1 cellular context compared by ENCODE assay signal in genomic region chr12:6294533-6295186, GRCh38.
TF ChIP-seq lines count a peak whose summit lies in the region.

No MANE protein-coding gene starts in this region.

TF ChIP-seq in HepG2, 621 proteins besides CTCF, POLR2A, EP300 and RAD21 (continued from another document and continues in another):
- TF ChIP-seq CENPBD1 (CRISPR knock-in tag; IDR thresholded peaks at IDR 0.05; ENCODE audit: borderline replicate concordance, low read depth), result no peak
- no peak for TF ChIP-seq POGZ (CRISPR knock-in tag; IDR thresholded peaks at IDR 0.05)
- no peak for TF ChIP-seq SALL2 (CRISPR knock-in tag; IDR thresholded peaks at IDR 0.05)
- TF ChIP-seq AGO1 (IDR thresholded peaks at IDR 0.05; ENCODE audit: low read depth, low read length, poor library complexity, severe bottlenecking), result no peak
- no peak for TF ChIP-seq REXO4 (CRISPR knock-in tag; IDR thresholded peaks at IDR 0.05; ENCODE audit: borderline replicate concordance)
- TF ChIP-seq ZBTB46 (CRISPR knock-in tag; IDR thresholded peaks at IDR 0.05; ENCODE audit: borderline replicate concordance), result no peak
- TF ChIP-seq FIP1L1 (IDR thresholded peaks at IDR 0.05; ENCODE audit: borderline replicate concordance, insufficient read depth, low read depth, low read length), result no peak
- TF ChIP-seq ZNF274 (CRISPR knock-in tag; IDR thresholded peaks at IDR 0.05), result no peak
- TF ChIP-seq ZKSCAN8 (CRISPR knock-in tag; IDR thresholded peaks at IDR 0.05; ENCODE audit: borderline replicate concordance), result no peak
- no peak for TF ChIP-seq ZSCAN31 (CRISPR knock-in tag; IDR thresholded peaks at IDR 0.05; ENCODE audit: low read depth)
- TF ChIP-seq ZNF749 (CRISPR knock-in tag; IDR thresholded peaks at IDR 0.05; ENCODE audit: borderline replicate concordance), result no peak
- TF ChIP-seq ZNF569 (CRISPR knock-in tag; IDR thresholded peaks at IDR 0.05; ENCODE audit: borderline replicate concordance), result no peak
- no peak for TF ChIP-seq KAT7 (CRISPR knock-in tag; IDR thresholded peaks at IDR 0.05; ENCODE audit: borderline replicate concordance)
- no peak for TF ChIP-seq ZNF788 (CRISPR knock-in tag; IDR thresholded peaks at IDR 0.05; ENCODE audit: borderline replicate concordance)
- no peak for TF ChIP-seq RARG (CRISPR knock-in tag; IDR thresholded peaks at IDR 0.05; ENCODE audit: low read depth)
- no peak for TF ChIP-seq NBN (conservative IDR thresholded peaks at IDR 0.05)
- TF ChIP-seq THYN1 (CRISPR knock-in tag; IDR thresholded peaks at IDR 0.05; ENCODE audit: borderline replicate concordance, low read depth), result no peak
- peak; percentile 48; the same call in 1 of the 2 replicates for TF ChIP-seq SIN3A (IDR thresholded peaks at IDR 0.05; ENCODE audit: borderline replicate concordance, low read depth, low read length)
- TF ChIP-seq ZNF646 (CRISPR knock-in tag; IDR thresholded peaks at IDR 0.05), result no peak
- TF ChIP-seq ZNF143 (CRISPR knock-in tag; IDR thresholded peaks at IDR 0.05), result no peak
- TF ChIP-seq HNRNPUL1 (IDR thresholded peaks at IDR 0.05; ENCODE audit: low read depth, low read length), result no peak
- TF ChIP-seq EED (CRISPR knock-in tag; IDR thresholded peaks at IDR 0.05), result no peak
- TF ChIP-seq ZNF652 (CRISPR knock-in tag; IDR thresholded peaks at IDR 0.05; ENCODE audit: borderline replicate concordance, low read depth), result no peak
- TF ChIP-seq GLMP (CRISPR knock-in tag; IDR thresholded peaks at IDR 0.05; ENCODE audit: borderline replicate concordance), result no peak
- 0 out of 2 replicates have a peak, but pooled peaks have one; percentile 34 for TF ChIP-seq ESRRA (CRISPR knock-in tag; IDR thresholded peaks at IDR 0.05; ENCODE audit: low read depth)
- TF ChIP-seq HNRNPLL (IDR thresholded peaks at IDR 0.05; ENCODE audit: low read depth, low read length, poor library complexity, severe bottlenecking), result no peak
- TF ChIP-seq REST (IDR thresholded peaks at IDR 0.05; ENCODE audit: borderline replicate concordance in 1 of 2, low read depth in 1 of 2, low read length in 2 of 2), result no peak
- no peak for TF ChIP-seq ZNF768 (CRISPR knock-in tag; IDR thresholded peaks at IDR 0.05)
- TF ChIP-seq SOX13 (IDR thresholded peaks at IDR 0.05), result peak; percentile 19; the same call in 1 of the 2 replicates
- peak; percentile 57 to 89; a peak in 2 of 4 replicates for TF ChIP-seq SOX13 (CRISPR knock-in tag; conservative IDR thresholded peaks at IDR 0.05 in 1 of 2, IDR thresholded peaks at IDR 0.05 in 1 of 2)
- no peak for TF ChIP-seq ZBTB39 (CRISPR knock-in tag; IDR thresholded peaks at IDR 0.05)
- peak; percentile 72 for TF ChIP-seq NCOA2 (CRISPR knock-in tag; IDR thresholded peaks at IDR 0.05)
- TF ChIP-seq RNF2 (conservative IDR thresholded peaks at IDR 0.05; ENCODE audit: low read depth), result no peak
- TF ChIP-seq ZNF512 (CRISPR knock-in tag; IDR thresholded peaks at IDR 0.05), result no peak
- peak; percentile 20; the same call in 1 of the 2 replicates for TF ChIP-seq NR2F2 (IDR thresholded peaks at IDR 0.05; ENCODE audit: borderline replicate concordance, low read depth)
- no peak for TF ChIP-seq ZNF580 (CRISPR knock-in tag; IDR thresholded peaks at IDR 0.05; ENCODE audit: borderline replicate concordance, low read depth)
- no peak for TF ChIP-seq ZNF780A (CRISPR knock-in tag; IDR thresholded peaks at IDR 0.05)
- TF ChIP-seq SUZ12 (IDR thresholded peaks at IDR 0.05; ENCODE audit: low read depth, low read length), result no peak
- TF ChIP-seq ZNF773 (CRISPR knock-in tag; IDR thresholded peaks at IDR 0.05; ENCODE audit: borderline replicate concordance), result no peak
- TF ChIP-seq ZNF724P (CRISPR knock-in tag; IDR thresholded peaks at IDR 0.05; ENCODE audit: borderline replicate concordance), result no peak
- no peak for TF ChIP-seq ZNF547 (CRISPR knock-in tag; IDR thresholded peaks at IDR 0.05)
- TF ChIP-seq NFYB (CRISPR knock-in tag; IDR thresholded peaks at IDR 0.05), result no peak
- TF ChIP-seq KDM4B (CRISPR knock-in tag; IDR thresholded peaks at IDR 0.05), result no peak
- TF ChIP-seq ZFP1 (CRISPR knock-in tag; IDR thresholded peaks at IDR 0.05), result no peak
- TF ChIP-seq TCF7 (IDR thresholded peaks at IDR 0.05; ENCODE audit: low read depth), result peak; percentile 27; the same call in 1 of the 2 replicates
- TF ChIP-seq ZFP62 (CRISPR knock-in tag; IDR thresholded peaks at IDR 0.05), result no peak
- TF ChIP-seq WIZ (CRISPR knock-in tag; IDR thresholded peaks at IDR 0.05), result 0 out of 2 replicates have a peak, but pooled peaks have one; percentile 15
